In genomic region chr2:9972621-9973445, GRCh38 we compare ENCODE assay signal across 14 cellular contexts. TPM values are rescaled to one million over a fixed set of nuclear protein-coding genes. Genes with fewer than 3 reads are reported as not detected.
A peak's percentile ranks its signal among the peaks of the same experiment; 100 is the strongest.
DNase-seq lines count a peak whose midpoint lies in the region; ATAC-seq, FAIRE-seq and TF ChIP-seq lines count a peak whose summit lies in the region.
"Had no signal": no experiment of that assay in that cellular context is flagged by ENCODE, and none has a peak within 500 bp of the region (broad histone marks: within the 10 kb centered on the region; RNA-seq: fewer than 3 reads in every experiment).

No MANE protein-coding gene starts in this region.

- H3K27ac ChIP-seq in C4-2B (peak overlapping the region; percentile 12), PC-3 (ENCODE audit: low read length) (peak overlapping the region; percentile 15), pancreas (peak overlapping the region in 1 of 4 donors; percentile 31)

- TF ChIP-seq CTCF in C4-2B (conservative IDR thresholded peaks at IDR 0.05) (no peak), PC-3 (conservative IDR thresholded peaks at IDR 0.05; ENCODE audit: low read depth, low read length) (no peak), pancreas (IDR thresholded peaks at IDR 0.05) (no peak)

- ATAC-seq in PC-3, result peak; percentile 31; the same call in 1 of the 2 replicates
- ATAC-seq in esophagus mucosa, result peak; percentile 38
- peak; percentile 25 to 53 (median 38) for ATAC-seq in pancreas
- no peak for ATAC-seq in GM21528 (IDR thresholded peaks at IDR 0.05; ENCODE audit: low FRiP score, unreplicated experiment)
- no peak for ATAC-seq in HG03175 (IDR thresholded peaks at IDR 0.05; ENCODE audit: unreplicated experiment)
- no peak for ATAC-seq in HG02938 (IDR thresholded peaks at IDR 0.05; ENCODE audit: unreplicated experiment)
- ATAC-seq: effector memory CD8-positive, alpha-beta T cell had no signal

- POLR2A ChIA-PET in PC-3 (lab: Charles Lee; ENCODE audit: unreplicated experiment), result no interaction called here

- no peak overlapping the region for H2AFZ ChIP-seq in PC-3 (ENCODE audit: low read length)

- H3K4me3 ChIP-seq in PC-3 (ENCODE audit: low read length) (no peak overlapping the region), pancreas (no peak overlapping the region)

- 54 to 55% methylated on average over 13 of the region's 13 CpGs for WGBS in pancreas, 2 donors

- H3K4me1 ChIP-seq in PC-3 (ENCODE audit: insufficient read depth, low read length), result peaks cover 62% of the 10 kb centered on the region
- peaks cover 0 to 12% (median 0%) of the 10 kb centered on the region in 3 donors for H3K4me1 ChIP-seq in pancreas

- intact Hi-C loops in PC-3 (cut with micrococcal nuclease), result no loop called here
- intact Hi-C loops in pancreas (cut with DNase I), result no loop called here

- H3K9me2 ChIP-seq in PC-3 (replicated peaks; ENCODE audit: low read length), result no peaks in the 10 kb centered on the region

- no peak for FAIRE-seq in pancreas (lab: Jason Lieb, UNC)

- no peaks in the 10 kb centered on the region for H3K79me2 ChIP-seq in PC-3 (ENCODE audit: low read length)

- H3F3A ChIP-seq in PC-3 (ENCODE audit: low read length, unreplicated experiment), result no peaks in the 10 kb centered on the region

- H3K9ac ChIP-seq in PC-3 (ENCODE audit: low read length), result no peak overlapping the region

- no TSS peak for BruUV-seq in PC-3 (replicated peaks; lab: Mats Ljungman, UMichigan)

- no peaks in the 10 kb centered on the region for H3K27me3 ChIP-seq in PC-3 (ENCODE audit: low read length)
- no peaks in the 10 kb centered on the region for H3K27me3 ChIP-seq in pancreas

- peak; percentile 41 for DNase-seq in PC-3
- DNase-seq in pancreas, result no peak
- DNase-seq in iPS-NIHi7 (ENCODE audit: extremely low spot score), result no peak
- DNase-seq: activated CD4-positive, CD25-positive, alpha-beta regulatory T cell; activated naive CD4-positive, alpha-beta T cell treated with anti-CD3 and anti-CD28 coated beads, Interleukin-2, amount 10 ng/mL, durations not matched to agents 7 days and 5 days; Caco-2; effector memory CD8-positive, alpha-beta T cell; NCI-H1092 treated with DMSO at 0.1 percent for 48 hours; right cardiac atrium had no signal

- 0 out of 2 replicates have a peak overlapping the region, but pooled peaks have one; percentile 32 for H3K4me2 ChIP-seq in PC-3 (ENCODE audit: low read length)

- H3K36me3 ChIP-seq in PC-3 (ENCODE audit: low read depth, low read length) (no peaks in the 10 kb centered on the region), pancreas (no peaks in the 10 kb centered on the region)

- H4K20me1 ChIP-seq in PC-3 (ENCODE audit: low read length), result no peaks in the 10 kb centered on the region

- CTCF ChIA-PET in PC-3 (lab: Charles Lee), result no interaction called here

- H3K9me3 ChIP-seq in PC-3 (ENCODE audit: low read length) (no peaks in the 10 kb centered on the region), pancreas (no peaks in the 10 kb centered on the region)
- H3K9me3 ChIP-seq: Caco-2 had no signal

RNA-seq across cellular contexts. Expression of gene GRHL1, which starts 21.3 kb away (rescaled TPM):
- total RNA-seq in PC-3 (2014; rRNA removed), result 9.3 and 10.3 TPM in 2 replicates
- total RNA-seq in esophagus mucosa, result 123 TPM
- 1 to 10 TPM; 1.1 to 5.3 (median 2.2) TPM for total RNA-seq in pancreas
- 1 to 10 TPM in 1 of 2 donors, under 1 TPM in 1; 0.95 to 2.4 TPM for polyA plus RNA-seq in pancreas

Comparison
In these comparisons a context has a peak if more than half of its experiments do, and no peak if none do; other contexts are left out.
1. ATAC-seq: peak in PC-3 (single experiment), esophagus mucosa (single experiment) and pancreas (4 of 4); none in GM21528 (single experiment), HG03175 (single experiment) and HG02938 (single experiment).
2. RNA of gene GRHL1, which starts 21.3 kb away (total RNA-seq): 123 TPM in esophagus mucosa (single experiment); 9.3 to 10.3 TPM in PC-3 and 1.1 to 5.3 TPM in pancreas; every median in the first group is over 10 times any median in the second.